13 cellular contexts compared by ENCODE assay signal in genomic region chr11:111836766-111837165, GRCh38. TPM values are rescaled to one million over a fixed set of nuclear protein-coding genes. Genes with fewer than 3 reads are reported as not detected.
A peak's percentile ranks its signal among the peaks of the same experiment; 100 is the strongest.
DNase-seq lines count a peak whose midpoint lies in the region; ATAC-seq, FAIRE-seq and TF ChIP-seq lines count a peak whose summit lies in the region.
"Had no signal": no experiment of that assay in that cellular context is flagged by ENCODE, and none has a peak within 500 bp of the region (broad histone marks: within the 10 kb centered on the region; RNA-seq: fewer than 3 reads in every experiment).

No MANE protein-coding gene starts in this region.

- no peak for TF ChIP-seq CTCF in omental fat pad (IDR thresholded peaks at IDR 0.05)
- no peak for TF ChIP-seq CTCF in pancreas (IDR thresholded peaks at IDR 0.05)

- H3K36me3 Mint-ChIP-seq in CD4-positive, alpha-beta memory T cell = peaks cover 33 to 69% of the 10 kb centered on the region in 2 donors

- no peak for TF ChIP-seq POLR2A in GM12891 (IDR thresholded peaks at IDR 0.05; ENCODE audit: low read depth, low read length)

- no peaks in the 10 kb centered on the region for H3K4me1 ChIP-seq in pancreas
- H3K4me1 ChIP-seq in CD4-positive, alpha-beta memory T cell (ENCODE audit: insufficient read depth, low read length) = peaks cover 5% of the 10 kb centered on the region

- FAIRE-seq in GM12891 (lab: Jason Lieb, UNC) = peak; percentile 5
- FAIRE-seq in pancreas (lab: Jason Lieb, UNC) = no peak

- H3K27ac Mint-ChIP-seq in CD4-positive, alpha-beta memory T cell = no peak overlapping the region

- CTCF ChIA-PET in CD4-positive, alpha-beta memory T cell (lab: Charles Lee; ENCODE audit: partially characterized antibody) = no interaction called here

- H3K27ac ChIP-seq in caudate nucleus (ENCODE audit: low read depth, low read length) = peak overlapping the region; percentile 55
- no peak overlapping the region for H3K27ac ChIP-seq in pancreas
- no peak overlapping the region for H3K27ac ChIP-seq in CD4-positive, alpha-beta memory T cell (ENCODE audit: low read depth, low read length)
- H3K27ac ChIP-seq: thyroid gland had no signal

- H3K4me3 Mint-ChIP-seq in CD4-positive, alpha-beta memory T cell = no peak overlapping the region
- H3K4me3 Mint-ChIP-seq: CD14-positive monocyte had no signal

- H3K27me3 ChIP-seq in pancreas = no peaks in the 10 kb centered on the region
- H3K27me3 ChIP-seq in CD4-positive, alpha-beta memory T cell (ENCODE audit: insufficient read depth, low read length) = no peaks in the 10 kb centered on the region
- H3K27me3 ChIP-seq: thyroid gland had no signal

- H3K36me3 ChIP-seq in pancreas = peaks cover 3 to 18% (median 6%) of the 10 kb centered on the region in 3 donors
- peaks cover 31% of the 10 kb centered on the region for H3K36me3 ChIP-seq in CD4-positive, alpha-beta memory T cell (ENCODE audit: insufficient read depth, low read length)

- DNase-seq in GM12891 (ENCODE audit: insufficient read length, low spot score) (no peak), caudate nucleus (lab: John Stamatoyannopoulos, UW) (no peak), omental fat pad (ENCODE audit: low spot score) (no peak), pancreas (no peak), HUDEP-2 (lab: John Stamatoyannopoulos, UW; ENCODE audit: unreplicated experiment in 76 of 76) (no peak)
- DNase-seq in CD4-positive, alpha-beta memory T cell = no peak
- DNase-seq: NCI-H1436 treated with DMSO at 0.1 percent for 48 hours, thyroid gland had no signal

- peak; percentile 72 for ATAC-seq in GM21390 (IDR thresholded peaks at IDR 0.05; ENCODE audit: unreplicated experiment)
- ATAC-seq in HG03196 (IDR thresholded peaks at IDR 0.05; ENCODE audit: unreplicated experiment) = peak; percentile 82
- ATAC-seq in omental fat pad (ENCODE audit: low FRiP score) = no peak
- no peak for ATAC-seq in pancreas
- ATAC-seq: HCT116 had no signal

- no peaks in the 10 kb centered on the region for H3K9me3 Mint-ChIP-seq in CD4-positive, alpha-beta memory T cell
- H3K9me3 Mint-ChIP-seq: CD14-positive monocyte had no signal

- H3K9me3 ChIP-seq in pancreas = no peaks in the 10 kb centered on the region
- no peaks in the 10 kb centered on the region for H3K9me3 ChIP-seq in CD4-positive, alpha-beta memory T cell (ENCODE audit: control insufficient read depth in 1 of 2, low read length in 2 of 2)
- H3K9me3 ChIP-seq: thyroid gland had no signal

- peaks cover 2 to 6% (median 4%) of the 10 kb centered on the region in 4 donors for H3K4me1 Mint-ChIP-seq in CD4-positive, alpha-beta memory T cell

- no peaks in the 10 kb centered on the region for H3K27me3 Mint-ChIP-seq in CD4-positive, alpha-beta memory T cell

- POLR2A ChIA-PET in CD4-positive, alpha-beta memory T cell (lab: Charles Lee; ENCODE audit: partially characterized antibody) = no interaction called here

- H3K4me3 ChIP-seq in pancreas = no peak overlapping the region
- no peak overlapping the region for H3K4me3 ChIP-seq in CD4-positive, alpha-beta memory T cell (ENCODE audit: low read length in 2 of 2)
- H3K4me3 ChIP-seq: lung, thyroid gland had no signal

- intact Hi-C loops in pancreas (cut with DNase I) = loop anchor here in 1 of 3 donors (10.0 kb wide), 1 partner anchor 242 kb away; no protein-coding TSS in a partner anchor
- intact Hi-C loops in CD4-positive, alpha-beta memory T cell (cut with micrococcal nuclease) = no loop called here

TF ChIP-seq in GM12891, 5 proteins besides CTCF, POLR2A, EP300 and RAD21:
- TF ChIP-seq SPI1 (IDR thresholded peaks at IDR 0.05; ENCODE audit: low read depth, low read length) (no peak), POLR2AphosphoS5 (IDR thresholded peaks at IDR 0.05; ENCODE audit: low read depth, low read length) (no peak), POU2F2 (IDR thresholded peaks at IDR 0.05; ENCODE audit: low read depth, low read length) (no peak), TAF1 (IDR thresholded peaks at IDR 0.05; ENCODE audit: low read depth, low read length) (no peak), PAX5 (IDR thresholded peaks at IDR 0.05; ENCODE audit: insufficient read depth, low read length, severe bottlenecking) (no peak)

RNA-seq across cellular contexts. Expression of gene ALG9, which starts 34.6 kb away (rescaled TPM):
- 22.9 TPM for polyA plus RNA-seq in GM12891 (2012; ENCODE audit: low read depth, missing spikeins)
- total RNA-seq in omental fat pad = 100 to 1,000 TPM in 1 of 4 donors, 10 to 100 TPM in 3; 21.0 to 168 (median 34.7) TPM
- total RNA-seq in pancreas = 10 to 100 TPM; 15.7 to 25.7 (median 21.8) TPM
- polyA plus RNA-seq in pancreas = 10 to 100 TPM; 19.8 to 37.0 TPM
- total RNA-seq in CD4-positive, alpha-beta memory T cell = 10 to 100 TPM; 28.2 to 28.3 TPM
- polyA plus RNA-seq in CD4-positive, alpha-beta memory T cell = 10 to 100 TPM in 1 of 2 donors, 1 to 10 TPM in 1; 8.6 to 14.2 TPM

RNA-seq across cellular contexts. Expression of gene FDXACB1, which starts 42.2 kb away (rescaled TPM):
- polyA plus RNA-seq in GM12891 (2012; ENCODE audit: low read depth, missing spikeins) = 2.9 TPM
- total RNA-seq in omental fat pad = 1 to 10 TPM; 1.1 to 2.7 (median 1.6) TPM
- 1 to 10 TPM in 3 of 6 donors, under 1 TPM in 3; 0.51 to 1.2 (median 1.1) TPM for total RNA-seq in pancreas
- 1 to 10 TPM; 1.6 to 2.1 TPM for polyA plus RNA-seq in pancreas
- 1 to 10 TPM; 3.9 to 4.0 TPM for total RNA-seq in CD4-positive, alpha-beta memory T cell
- 1 to 10 TPM; 6.7 to 8.9 TPM for polyA plus RNA-seq in CD4-positive, alpha-beta memory T cell

RNA-seq across cellular contexts. Expression of gene CFAP68, which starts 42.6 kb away (rescaled TPM):
- polyA plus RNA-seq in GM12891 (2012; ENCODE audit: low read depth, missing spikeins) = 100 TPM
- total RNA-seq in omental fat pad (10 to 100 TPM; 12.2 to 40.0 (median 20.2) TPM), pancreas (10 to 100 TPM; 14.3 to 24.9 (median 16.0) TPM)
- 10 to 100 TPM; 25.0 to 26.9 TPM for polyA plus RNA-seq in pancreas
- 10 to 100 TPM; 14.8 to 18.7 TPM for total RNA-seq in CD4-positive, alpha-beta memory T cell
- polyA plus RNA-seq in CD4-positive, alpha-beta memory T cell = 10 to 100 TPM; 30.7 to 30.9 TPM

Comparison
In these comparisons a context has a peak if more than half of its experiments do, and no peak if none do; other contexts are left out.
1. ATAC-seq: peak in GM21390 (single experiment) and HG03196 (single experiment); none in omental fat pad (single experiment) and pancreas (0 of 4).